ENCODE assay signal across 1 cellular context in genomic region chr4:84547211-84547610, GRCh38.
TF ChIP-seq lines count a peak whose summit lies in the region.

No MANE protein-coding gene starts in this region.

TF ChIP-seq in H1, 55 proteins besides CTCF, POLR2A, EP300 and RAD21:
- TF ChIP-seq MAFK (IDR thresholded peaks at IDR 0.05; ENCODE audit: low read depth, low read length) = no peak
- TF ChIP-seq RXRA (IDR thresholded peaks at IDR 0.05; ENCODE audit: insufficient read depth, low read depth, low read length) = no peak
- no peak for TF ChIP-seq CBX8 (IDR thresholded peaks at IDR 0.05; ENCODE audit: borderline replicate concordance, low read depth, low read length)
- no peak for TF ChIP-seq SUZ12 (IDR thresholded peaks at IDR 0.05; ENCODE audit: low read length)
TF ChIP-seq in H1: peak in this region for 0.
